ENCODE assay signal across 8 cellular contexts in genomic region chr3:41117398-41117870, GRCh38.
A peak's percentile ranks its signal among the peaks of the same experiment; 100 is the strongest.
DNase-seq lines count a peak whose midpoint lies in the region; ATAC-seq, FAIRE-seq and TF ChIP-seq lines count a peak whose summit lies in the region.

No MANE protein-coding gene starts in this region.

- peaks cover 16% of the 10 kb centered on the region for H3K4me1 Mint-ChIP-seq in activated CD4-positive, alpha-beta T cell treated with anti-CD3 and anti-CD28 coated beads, Interleukin-2, amount 10 ng/mL, durations not matched to agents 24 days and 14 days
- peaks cover 11% of the 10 kb centered on the region for H3K4me1 Mint-ChIP-seq in memory B cell

- no peaks in the 10 kb centered on the region for H3K9me3 Mint-ChIP-seq in activated CD4-positive, alpha-beta T cell treated with anti-CD3 and anti-CD28 coated beads, Interleukin-2, amount 10 ng/mL, durations not matched to agents 24 days and 14 days
- no peaks in the 10 kb centered on the region for H3K9me3 Mint-ChIP-seq in memory B cell

- no peak overlapping the region for H3K9ac ChIP-seq in colonic mucosa (ENCODE audit: low read depth in 2 of 2, low read length in 2 of 2)

- ATAC-seq in HG02642 (IDR thresholded peaks at IDR 0.05; ENCODE audit: poor library complexity, unreplicated experiment) = peak; percentile 85
- peak; percentile 86 for ATAC-seq in memory B cell (ENCODE audit: low read depth)

- peak overlapping the region; percentile 51 for H3K4me3 Mint-ChIP-seq in activated CD4-positive, alpha-beta T cell treated with anti-CD3 and anti-CD28 coated beads, Interleukin-2, amount 10 ng/mL, durations not matched to agents 24 days and 14 days
- H3K4me3 Mint-ChIP-seq in memory B cell = peak overlapping the region; percentile 64

- intact Hi-C loops in activated CD4-positive, alpha-beta T cell treated with anti-CD3 and anti-CD28 coated beads, Interleukin-2, amount 10 ng/mL, durations not matched to agents 24 days and 14 days (cut with micrococcal nuclease) = loop anchor here (5.0 kb wide), 1 partner anchor 80 kb away; the partner anchor contains the start of gene CTNNB1
- intact Hi-C loops in colonic mucosa (cut with DNase I) = no loop called here

- peak; percentile 64 for FAIRE-seq in GM12892 (lab: Jason Lieb, UNC)

- TF ChIP-seq POLR2A in GM12892 (IDR thresholded peaks at IDR 0.05; ENCODE audit: low read depth, low read length) = no peak

- no peaks in the 10 kb centered on the region for H3K27me3 ChIP-seq in colonic mucosa

- H3K9me3 ChIP-seq in colonic mucosa = no peaks in the 10 kb centered on the region

- no peaks in the 10 kb centered on the region for H3K36me3 ChIP-seq in colonic mucosa

- peak overlapping the region; percentile 62 for H3K27ac ChIP-seq in colonic mucosa

- peak overlapping the region; percentile 79 for H3K27ac Mint-ChIP-seq in activated CD4-positive, alpha-beta T cell treated with anti-CD3 and anti-CD28 coated beads, Interleukin-2, amount 10 ng/mL, durations not matched to agents 24 days and 14 days
- H3K27ac Mint-ChIP-seq in memory B cell = no peak overlapping the region

- H3K4me1 ChIP-seq in colonic mucosa = peaks cover 3% of the 10 kb centered on the region

- no peak for TF ChIP-seq CTCF in colonic mucosa (IDR thresholded peaks at IDR 0.05)

- DNase-seq in GM12892 (ENCODE audit: insufficient read length) (peak; percentile 34), NCI-H187 treated with DMSO at 0.1 percent for 48 hours (lab: John Stamatoyannopoulos, UW) (peak; percentile 34), colonic mucosa (peak; percentile 93), memory B cell (ENCODE audit: low spot score in 2 of 2) (peak; percentile 17 to 23), NCI-H446 treated with DMSO at 0.1 percent for 48 hours (lab: John Stamatoyannopoulos, UW) (no peak)
- DNase-seq in activated CD4-positive, alpha-beta T cell treated with anti-CD3 and anti-CD28 coated beads, Interleukin-2, amount 10 ng/mL, durations not matched to agents 24 days and 14 days = peak; percentile 92
- peak; percentile 56 to 59 for DNase-seq in stimulated activated CD8-positive, alpha-beta memory T cell treated with anti-CD3 and anti-CD28 coated beads, Interleukin-2, amount 100 ng/mL, for 1 hour (ENCODE audit: low read depth in 2 of 2)

- H3K36me3 Mint-ChIP-seq in activated CD4-positive, alpha-beta T cell treated with anti-CD3 and anti-CD28 coated beads, Interleukin-2, amount 10 ng/mL, durations not matched to agents 24 days and 14 days (ENCODE audit: low read depth) = no peaks in the 10 kb centered on the region
- no peaks in the 10 kb centered on the region for H3K36me3 Mint-ChIP-seq in memory B cell

- no peaks in the 10 kb centered on the region for H3K27me3 Mint-ChIP-seq in activated CD4-positive, alpha-beta T cell treated with anti-CD3 and anti-CD28 coated beads, Interleukin-2, amount 10 ng/mL, durations not matched to agents 24 days and 14 days
- peaks cover 12% of the 10 kb centered on the region for H3K27me3 Mint-ChIP-seq in memory B cell

- no peak overlapping the region for H3K4me3 ChIP-seq in colonic mucosa
